In genomic region chr2:170770008-170770303, GRCh38 we compare ENCODE assay signal across 8 cellular contexts. TPM values are rescaled to one million over a fixed set of nuclear protein-coding genes. Genes with fewer than 3 reads are reported as not detected.
DNase-seq lines count a peak whose midpoint lies in the region; ATAC-seq and TF ChIP-seq lines count a peak whose summit lies in the region.

No MANE protein-coding gene starts in this region.

- H3K9ac ChIP-seq in SK-N-SH: peak overlapping the region; percentile 31; the same call in 1 of the 2 replicates

- TF ChIP-seq CTCF in SK-N-SH (IDR thresholded peaks at IDR 0.05) (no peak), dorsolateral prefrontal cortex (IDR thresholded peaks at IDR 0.05 in 54 of 56, conservative IDR thresholded peaks at IDR 0.05 in 2 of 56; ENCODE audit: low read depth in 1 of 56, partially characterized antibody in 56 of 56) (no peak)

- H3K4me1 Mint-ChIP-seq in natural killer cell treated with Interleukin-12 subunit alpha and Interleukin-12 subunit beta and Interleukin-15 and Interleukin-18, amount 100 ng/mL, for 72 hours (ENCODE audit: low read depth in 2 of 2): peaks cover 4 to 14% of the 10 kb centered on the region in 2 donors

- peak overlapping the region; percentile 86 for H3K4me3 Mint-ChIP-seq in natural killer cell treated with Interleukin-12 subunit alpha and Interleukin-12 subunit beta and Interleukin-15 and Interleukin-18, amount 100 ng/mL, for 72 hours

- ATAC-seq in SK-N-SH treated with all-trans-retinoic acid at 6 μM for 48 hours (no peak), GM19463 (IDR thresholded peaks at IDR 0.05; ENCODE audit: unreplicated experiment) (no peak)
- ATAC-seq in natural killer cell treated with Interleukin-12 subunit alpha and Interleukin-12 subunit beta and Interleukin-15 and Interleukin-18, amount 100 ng/mL, for 72 hours: no peak

- peak overlapping the region in 1 of 2 donors; percentile 76 for H3K27ac Mint-ChIP-seq in natural killer cell treated with Interleukin-12 subunit alpha and Interleukin-12 subunit beta and Interleukin-15 and Interleukin-18, amount 100 ng/mL, for 72 hours

- peaks cover 10% of the 10 kb centered on the region for H3F3A ChIP-seq in SK-N-SH (replicated peaks; ENCODE audit: insufficient read depth)

- no peaks in the 10 kb centered on the region for H3K9me3 ChIP-seq in SK-N-SH

- peaks cover 0 to 11% of the 10 kb centered on the region in 2 experiments; a peak in 1 of 4 replicates for H3K4me1 ChIP-seq in SK-N-SH (ENCODE audit: control insufficient read depth in 1 of 2, insufficient read depth in 2 of 2, low read depth in 1 of 2, low read length in 1 of 2)

- H3K79me2 ChIP-seq in SK-N-SH (ENCODE audit: insufficient read depth): no peaks in the 10 kb centered on the region

- H4K20me1 ChIP-seq in SK-N-SH (ENCODE audit: insufficient read depth): no peaks in the 10 kb centered on the region

- intact Hi-C loops in dorsolateral prefrontal cortex (cut with DNase I): no loop called here

- DNase-seq in SK-N-SH (no peak), NCI-H2227 (lab: John Stamatoyannopoulos, UW; ENCODE audit: unreplicated experiment) (peak; percentile 92), dorsolateral prefrontal cortex (no peak), hypothalamus (lab: John Stamatoyannopoulos, UW) (no peak)
- no peak for DNase-seq in natural killer cell treated with Interleukin-12 subunit alpha and Interleukin-12 subunit beta and Interleukin-15 and Interleukin-18, amount 100 ng/mL, for 72 hours (ENCODE audit: low spot score)
- no peak for DNase-seq in stimulated activated CD4-positive, alpha-beta T cell treated with anti-CD3 and anti-CD28 coated beads, Interleukin-2, amount 100 ng/mL, for 48 hours

- 9% methylated on average over 6 of the region's 6 CpGs for WGBS in SK-N-SH (ENCODE audit: low lambda C conversion rate)

- CTCF ChIA-PET in SK-N-SH (lab: Yijun Ruan, JAX): interaction anchor here (1.1 to 1.8 kb wide), 2 partner anchors 49 to 534 kb away, joined by 3 to 4 read pairs; no protein-coding TSS in a partner anchor

- peaks cover 29% of the 10 kb centered on the region for H3K27me3 ChIP-seq in SK-N-SH (ENCODE audit: insufficient read depth)
- no peaks in the 10 kb centered on the region for H3K27me3 ChIP-seq in dorsolateral prefrontal cortex

- peak overlapping the region; percentile 88 for H3K4me2 ChIP-seq in SK-N-SH

- peak overlapping the region; percentile 97 for H2AFZ ChIP-seq in SK-N-SH (ENCODE audit: low read depth)

- no peaks in the 10 kb centered on the region for H3K9me3 Mint-ChIP-seq in natural killer cell treated with Interleukin-12 subunit alpha and Interleukin-12 subunit beta and Interleukin-15 and Interleukin-18, amount 100 ng/mL, for 72 hours

- H3K36me3 Mint-ChIP-seq in natural killer cell treated with Interleukin-12 subunit alpha and Interleukin-12 subunit beta and Interleukin-15 and Interleukin-18, amount 100 ng/mL, for 72 hours: no peaks in the 10 kb centered on the region

- peaks cover 12 to 13% of the 10 kb centered on the region in 2 donors for H3K27me3 Mint-ChIP-seq in natural killer cell treated with Interleukin-12 subunit alpha and Interleukin-12 subunit beta and Interleukin-15 and Interleukin-18, amount 100 ng/mL, for 72 hours

- H3K27ac ChIP-seq in SK-N-SH (ENCODE audit: low read depth in 2 of 2, low read length in 1 of 2) (no peak overlapping the region), dorsolateral prefrontal cortex (peak overlapping the region in 11 of 59 donors; percentile 15 to 77 (median 60))

- H3K4me3 ChIP-seq in SK-N-SH (ENCODE audit: low read depth in 2 of 2, low read length in 1 of 2) (peak overlapping the region; percentile 57 to 74), dorsolateral prefrontal cortex (peak overlapping the region; percentile 48 to 84 (median 74))

- TF ChIP-seq EP300 in SK-N-SH (IDR thresholded peaks at IDR 0.05; ENCODE audit: borderline replicate concordance in 1 of 2, low read depth in 1 of 2, low read length in 1 of 2): no peak

- no peak for TF ChIP-seq RAD21 in SK-N-SH (IDR thresholded peaks at IDR 0.05; ENCODE audit: low read length)

- H3K36me3 ChIP-seq in SK-N-SH (replicated peaks in 1 of 2; ENCODE audit: control insufficient read depth in 1 of 2, insufficient read depth in 2 of 2, low read length in 1 of 2): no peaks in the 10 kb centered on the region

- POLR2A ChIA-PET in SK-N-SH (lab: Yijun Ruan, JAX): no interaction called here

- no peaks in the 10 kb centered on the region for H3K9me2 ChIP-seq in SK-N-SH

TF ChIP-seq in SK-N-SH, 30 proteins besides CTCF, POLR2A, EP300 and RAD21:
- no peak for TF ChIP-seq TCF12 (IDR thresholded peaks at IDR 0.05)
TF ChIP-seq in SK-N-SH: peak in this region for 0.

TF ChIP-seq in SK-N-SH treated with all-trans-retinoic acid at 6 μM for 48 hours, 23 proteins besides CTCF, POLR2A, EP300 and RAD21 (continues in another document):
- TF ChIP-seq BACH2 (CRISPR knock-in tag; IDR thresholded peaks at IDR 0.05; ENCODE audit: borderline replicate concordance) (no peak), ZNF70 (CRISPR knock-in tag; IDR thresholded peaks at IDR 0.05) (no peak), ISL1 (CRISPR knock-in tag; IDR thresholded peaks at IDR 0.05) (no peak), CREB5 (CRISPR knock-in tag; IDR thresholded peaks at IDR 0.05; ENCODE audit: low read depth) (no peak), OSR1 (CRISPR knock-in tag; IDR thresholded peaks at IDR 0.05) (no peak), SNAI2 (CRISPR knock-in tag; IDR thresholded peaks at IDR 0.05) (no peak), ZNF8 (CRISPR knock-in tag; IDR thresholded peaks at IDR 0.05) (no peak), ZFP30 (CRISPR knock-in tag; IDR thresholded peaks at IDR 0.05) (no peak), CSRNP3 (CRISPR knock-in tag; IDR thresholded peaks at IDR 0.05) (no peak)

RNA-seq across cellular contexts. Expression of gene ERICH2, which starts 0.2 kb away (rescaled TPM):
- polyA plus RNA-seq in SK-N-SH (2012; rRNA removed): not detected in 2 replicates
- polyA plus RNA-seq in SK-N-SH (2012; cell fraction: cytosol; rRNA removed): not detected in 2 replicates
- polyA plus RNA-seq in SK-N-SH (2012; cell fraction: nucleus; rRNA removed): not detected in 2 replicates
- 1 to 10 TPM in 87 of 120 experiments, under 1 TPM in 13, not detected in 20; 0.84 to 5.8 (median 1.9) TPM for total RNA-seq in dorsolateral prefrontal cortex
- total RNA-seq in natural killer cell treated with Interleukin-12 subunit alpha and Interleukin-12 subunit beta and Interleukin-15 and Interleukin-18, amount 100 ng/mL, for 72 hours: not detected

RNA-seq across cellular contexts. Expression of gene GAD1, which starts 46.7 kb away (rescaled TPM):
- polyA plus RNA-seq in SK-N-SH (2012; rRNA removed): 0.20 and 0.63 TPM in 2 replicates
- 0.31 and 0.39 TPM in 2 replicates for polyA plus RNA-seq in SK-N-SH (2012; cell fraction: cytosol; rRNA removed)
- 0.85 and 1.2 TPM in 2 replicates for polyA plus RNA-seq in SK-N-SH (2012; cell fraction: nucleus; rRNA removed)
- total RNA-seq in dorsolateral prefrontal cortex: 100 to 1,000 TPM in 53 of 120 experiments, 10 to 100 TPM in 67; 22.4 to 164 (median 94.0) TPM
- under 1 TPM in 1 of 2 donors, not detected in 1; 0.76 TPM for total RNA-seq in natural killer cell treated with Interleukin-12 subunit alpha and Interleukin-12 subunit beta and Interleukin-15 and Interleukin-18, amount 100 ng/mL, for 72 hours

RNA-seq across cellular contexts. Expression of gene SP5, which starts 54.8 kb away (rescaled TPM):
- not detected in 2 replicates for polyA plus RNA-seq in SK-N-SH (2012; rRNA removed)
- not detected in 2 replicates for polyA plus RNA-seq in SK-N-SH (2012; cell fraction: cytosol; rRNA removed)
- polyA plus RNA-seq in SK-N-SH (2012; cell fraction: nucleus; rRNA removed): not detected in 2 replicates
- total RNA-seq in dorsolateral prefrontal cortex: 1 to 10 TPM in 29 of 120 experiments, under 1 TPM in 56, not detected in 35; 0.19 to 4.2 (median 0.61) TPM
- total RNA-seq in natural killer cell treated with Interleukin-12 subunit alpha and Interleukin-12 subunit beta and Interleukin-15 and Interleukin-18, amount 100 ng/mL, for 72 hours: not detected

Comparison
In these comparisons a context has a peak if more than half of its experiments do, and no peak if none do; other contexts are left out.
1. RNA of gene GAD1, which starts 46.7 kb away (total RNA-seq): 22.4 to 164 TPM in dorsolateral prefrontal cortex; 0.76 TPM in natural killer cell treated with Interleukin-12 subunit alpha and Interleukin-12 subunit beta and Interleukin-15 and Interleukin-18, amount 100 ng/mL, for 72 hours; every median in the first group is over 10 times any median in the second.